1 cellular context compared by ENCODE assay signal in the genomic region with DNA sequence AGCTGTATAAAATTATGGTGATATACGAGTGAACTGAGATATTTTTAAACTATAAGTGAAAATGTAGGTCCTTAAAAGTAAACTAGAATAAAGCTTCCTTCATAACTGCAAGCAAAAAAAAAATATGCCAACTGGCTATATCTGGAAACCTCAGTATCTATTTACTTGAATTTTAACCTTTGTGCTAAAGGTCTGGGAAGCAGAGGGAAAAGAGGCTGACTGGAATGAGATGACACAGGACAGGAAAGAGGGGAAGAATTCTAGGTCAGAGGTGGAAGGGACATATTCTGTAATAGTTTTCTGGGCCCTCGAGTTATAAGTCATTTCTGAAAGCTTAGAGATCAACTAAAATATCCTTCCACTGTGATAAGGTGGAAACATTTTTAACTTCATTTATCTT.
A peak's percentile ranks its signal among the peaks of the same experiment; 100 is the strongest.
TF ChIP-seq lines count a peak whose summit lies in the region.

No MANE protein-coding gene starts in this region.

TF ChIP-seq in HepG2, 621 proteins besides CTCF, POLR2A, EP300 and RAD21 (continued from another document and continues in another):
- TF ChIP-seq ZNF549 (CRISPR knock-in tag; IDR thresholded peaks at IDR 0.05) (no peak), TCF12 (IDR thresholded peaks at IDR 0.05) (no peak), TCF12 (CRISPR knock-in tag; IDR thresholded peaks at IDR 0.05) (0 out of 2 replicates have a peak, but pooled peaks have one; percentile 24), ETV5 (CRISPR knock-in tag; IDR thresholded peaks at IDR 0.05; ENCODE audit: borderline replicate concordance) (peak; percentile 59; the same call in 1 of the 2 replicates), NR2F6 (IDR thresholded peaks at IDR 0.05) (peak; percentile 75), NR2F6 (CRISPR knock-in tag; IDR thresholded peaks at IDR 0.05) (peak; percentile 64; the same call in 1 of the 2 replicates), MED1 (CRISPR knock-in tag; IDR thresholded peaks at IDR 0.05) (peak; percentile 58), ZNF776 (CRISPR knock-in tag; IDR thresholded peaks at IDR 0.05) (no peak), CEBPG (CRISPR knock-in tag; IDR thresholded peaks at IDR 0.05) (no peak), PHB2 (IDR thresholded peaks at IDR 0.05; ENCODE audit: partially characterized antibody) (no peak), ZNF629 (CRISPR knock-in tag; conservative IDR thresholded peaks at IDR 0.05) (no peak), ZBTB21 (CRISPR knock-in tag; IDR thresholded peaks at IDR 0.05) (peak; percentile 57; the same call in 1 of the 2 replicates), NCOA2 (CRISPR knock-in tag; IDR thresholded peaks at IDR 0.05) (peak; percentile 67; the same call in 1 of the 2 replicates), HNF4G (IDR thresholded peaks at IDR 0.05; ENCODE audit: borderline replicate concordance, low read depth, low read length) (peak; percentile 61; the same call in 1 of the 2 replicates), HNF4G (CRISPR knock-in tag; IDR thresholded peaks at IDR 0.05; ENCODE audit: borderline replicate concordance, low read depth) (peak; percentile 75; the same call in 1 of the 2 replicates), ZNF772 (CRISPR knock-in tag; IDR thresholded peaks at IDR 0.05) (no peak), ZNF3 (CRISPR knock-in tag; IDR thresholded peaks at IDR 0.05) (no peak), NR2F1 (CRISPR knock-in tag; IDR thresholded peaks at IDR 0.05) (peak; percentile 40 to 77; a peak in 3 of 4 replicates), MAFF (IDR thresholded peaks at IDR 0.05; ENCODE audit: low read depth, low read length) (peak; percentile 62), SMC3 (IDR thresholded peaks at IDR 0.05; ENCODE audit: low read length) (no peak), PHF8 (CRISPR knock-in tag; IDR thresholded peaks at IDR 0.05) (no peak), ZFX (CRISPR knock-in tag; IDR thresholded peaks at IDR 0.05; ENCODE audit: low read depth) (no peak), ZBTB20 (CRISPR knock-in tag; IDR thresholded peaks at IDR 0.05; ENCODE audit: borderline replicate concordance, low read depth) (no peak), PAF1 (CRISPR knock-in tag; IDR thresholded peaks at IDR 0.05) (no peak), ZNF766 (CRISPR knock-in tag; IDR thresholded peaks at IDR 0.05; ENCODE audit: borderline replicate concordance) (no peak)
- TF ChIP-seq, protein P1, sequence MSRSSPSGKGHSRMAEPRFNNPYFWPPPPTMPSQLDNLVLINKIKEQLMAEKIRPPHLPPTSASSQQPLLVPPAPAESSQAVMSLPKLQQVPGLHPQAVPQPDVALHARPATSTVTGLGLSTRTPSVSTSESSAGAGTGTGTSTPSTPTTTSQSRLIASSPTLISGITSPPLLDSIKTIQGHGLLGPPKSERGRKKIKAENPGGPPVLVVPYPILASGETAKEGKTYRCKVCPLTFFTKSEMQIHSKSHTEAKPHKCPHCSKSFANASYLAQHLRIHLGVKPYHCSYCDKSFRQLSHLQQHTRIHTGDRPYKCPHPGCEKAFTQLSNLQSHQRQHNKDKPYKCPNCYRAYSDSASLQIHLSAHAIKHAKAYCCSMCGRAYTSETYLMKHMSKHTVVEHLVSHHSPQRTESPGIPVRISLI (CRISPR knock-in tag; IDR thresholded peaks at IDR 0.05; ENCODE audit: borderline replicate concordance), result peak; percentile 64; the same call in 1 of the 2 replicates
- TF ChIP-seq, protein P2, sequence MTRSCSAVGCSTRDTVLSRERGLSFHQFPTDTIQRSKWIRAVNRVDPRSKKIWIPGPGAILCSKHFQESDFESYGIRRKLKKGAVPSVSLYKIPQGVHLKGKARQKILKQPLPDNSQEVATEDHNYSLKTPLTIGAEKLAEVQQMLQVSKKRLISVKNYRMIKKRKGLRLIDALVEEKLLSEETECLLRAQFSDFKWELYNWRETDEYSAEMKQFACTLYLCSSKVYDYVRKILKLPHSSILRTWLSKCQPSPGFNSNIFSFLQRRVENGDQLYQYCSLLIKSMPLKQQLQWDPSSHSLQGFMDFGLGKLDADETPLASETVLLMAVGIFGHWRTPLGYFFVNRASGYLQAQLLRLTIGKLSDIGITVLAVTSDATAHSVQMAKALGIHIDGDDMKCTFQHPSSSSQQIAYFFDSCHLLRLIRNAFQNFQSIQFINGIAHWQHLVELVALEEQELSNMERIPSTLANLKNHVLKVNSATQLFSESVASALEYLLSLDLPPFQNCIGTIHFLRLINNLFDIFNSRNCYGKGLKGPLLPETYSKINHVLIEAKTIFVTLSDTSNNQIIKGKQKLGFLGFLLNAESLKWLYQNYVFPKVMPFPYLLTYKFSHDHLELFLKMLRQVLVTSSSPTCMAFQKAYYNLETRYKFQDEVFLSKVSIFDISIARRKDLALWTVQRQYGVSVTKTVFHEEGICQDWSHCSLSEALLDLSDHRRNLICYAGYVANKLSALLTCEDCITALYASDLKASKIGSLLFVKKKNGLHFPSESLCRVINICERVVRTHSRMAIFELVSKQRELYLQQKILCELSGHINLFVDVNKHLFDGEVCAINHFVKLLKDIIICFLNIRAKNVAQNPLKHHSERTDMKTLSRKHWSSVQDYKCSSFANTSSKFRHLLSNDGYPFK (CRISPR knock-in tag; IDR thresholded peaks at IDR 0.05; ENCODE audit: borderline replicate concordance), result no peak
- TF ChIP-seq, protein P3, sequence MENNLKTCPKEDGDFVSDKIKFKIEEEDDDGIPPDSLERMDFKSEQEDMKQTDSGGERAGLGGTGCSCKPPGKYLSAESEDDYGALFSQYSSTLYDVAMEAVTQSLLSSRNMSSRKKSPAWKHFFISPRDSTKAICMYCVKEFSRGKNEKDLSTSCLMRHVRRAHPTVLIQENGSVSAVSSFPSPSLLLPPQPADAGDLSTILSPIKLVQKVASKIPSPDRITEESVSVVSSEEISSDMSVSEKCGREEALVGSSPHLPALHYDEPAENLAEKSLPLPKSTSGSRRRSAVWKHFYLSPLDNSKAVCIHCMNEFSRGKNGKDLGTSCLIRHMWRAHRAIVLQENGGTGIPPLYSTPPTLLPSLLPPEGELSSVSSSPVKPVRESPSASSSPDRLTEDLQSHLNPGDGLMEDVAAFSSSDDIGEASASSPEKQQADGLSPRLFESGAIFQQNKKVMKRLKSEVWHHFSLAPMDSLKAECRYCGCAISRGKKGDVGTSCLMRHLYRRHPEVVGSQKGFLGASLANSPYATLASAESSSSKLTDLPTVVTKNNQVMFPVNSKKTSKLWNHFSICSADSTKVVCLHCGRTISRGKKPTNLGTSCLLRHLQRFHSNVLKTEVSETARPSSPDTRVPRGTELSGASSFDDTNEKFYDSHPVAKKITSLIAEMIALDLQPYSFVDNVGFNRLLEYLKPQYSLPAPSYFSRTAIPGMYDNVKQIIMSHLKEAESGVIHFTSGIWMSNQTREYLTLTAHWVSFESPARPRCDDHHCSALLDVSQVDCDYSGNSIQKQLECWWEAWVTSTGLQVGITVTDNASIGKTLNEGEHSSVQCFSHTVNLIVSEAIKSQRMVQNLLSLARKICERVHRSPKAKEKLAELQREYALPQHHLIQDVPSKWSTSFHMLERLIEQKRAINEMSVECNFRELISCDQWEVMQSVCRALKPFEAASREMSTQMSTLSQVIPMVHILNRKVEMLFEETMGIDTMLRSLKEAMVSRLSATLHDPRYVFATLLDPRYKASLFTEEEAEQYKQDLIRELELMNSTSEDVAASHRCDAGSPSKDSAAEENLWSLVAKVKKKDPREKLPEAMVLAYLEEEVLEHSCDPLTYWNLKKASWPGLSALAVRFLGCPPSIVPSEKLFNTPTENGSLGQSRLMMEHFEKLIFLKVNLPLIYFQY (CRISPR knock-in tag; IDR thresholded peaks at IDR 0.05; ENCODE audit: borderline replicate concordance), result no peak
- TF ChIP-seq, protein P4, sequence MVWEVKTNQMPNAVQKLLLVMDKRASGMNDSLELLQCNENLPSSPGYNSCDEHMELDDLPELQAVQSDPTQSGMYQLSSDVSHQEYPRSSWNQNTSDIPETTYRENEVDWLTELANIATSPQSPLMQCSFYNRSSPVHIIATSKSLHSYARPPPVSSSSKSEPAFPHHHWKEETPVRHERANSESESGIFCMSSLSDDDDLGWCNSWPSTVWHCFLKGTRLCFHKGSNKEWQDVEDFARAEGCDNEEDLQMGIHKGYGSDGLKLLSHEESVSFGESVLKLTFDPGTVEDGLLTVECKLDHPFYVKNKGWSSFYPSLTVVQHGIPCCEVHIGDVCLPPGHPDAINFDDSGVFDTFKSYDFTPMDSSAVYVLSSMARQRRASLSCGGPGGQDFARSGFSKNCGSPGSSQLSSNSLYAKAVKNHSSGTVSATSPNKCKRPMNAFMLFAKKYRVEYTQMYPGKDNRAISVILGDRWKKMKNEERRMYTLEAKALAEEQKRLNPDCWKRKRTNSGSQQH (CRISPR knock-in tag; IDR thresholded peaks at IDR 0.05; ENCODE audit: low read depth), result no peak
- TF ChIP-seq, protein P5, sequence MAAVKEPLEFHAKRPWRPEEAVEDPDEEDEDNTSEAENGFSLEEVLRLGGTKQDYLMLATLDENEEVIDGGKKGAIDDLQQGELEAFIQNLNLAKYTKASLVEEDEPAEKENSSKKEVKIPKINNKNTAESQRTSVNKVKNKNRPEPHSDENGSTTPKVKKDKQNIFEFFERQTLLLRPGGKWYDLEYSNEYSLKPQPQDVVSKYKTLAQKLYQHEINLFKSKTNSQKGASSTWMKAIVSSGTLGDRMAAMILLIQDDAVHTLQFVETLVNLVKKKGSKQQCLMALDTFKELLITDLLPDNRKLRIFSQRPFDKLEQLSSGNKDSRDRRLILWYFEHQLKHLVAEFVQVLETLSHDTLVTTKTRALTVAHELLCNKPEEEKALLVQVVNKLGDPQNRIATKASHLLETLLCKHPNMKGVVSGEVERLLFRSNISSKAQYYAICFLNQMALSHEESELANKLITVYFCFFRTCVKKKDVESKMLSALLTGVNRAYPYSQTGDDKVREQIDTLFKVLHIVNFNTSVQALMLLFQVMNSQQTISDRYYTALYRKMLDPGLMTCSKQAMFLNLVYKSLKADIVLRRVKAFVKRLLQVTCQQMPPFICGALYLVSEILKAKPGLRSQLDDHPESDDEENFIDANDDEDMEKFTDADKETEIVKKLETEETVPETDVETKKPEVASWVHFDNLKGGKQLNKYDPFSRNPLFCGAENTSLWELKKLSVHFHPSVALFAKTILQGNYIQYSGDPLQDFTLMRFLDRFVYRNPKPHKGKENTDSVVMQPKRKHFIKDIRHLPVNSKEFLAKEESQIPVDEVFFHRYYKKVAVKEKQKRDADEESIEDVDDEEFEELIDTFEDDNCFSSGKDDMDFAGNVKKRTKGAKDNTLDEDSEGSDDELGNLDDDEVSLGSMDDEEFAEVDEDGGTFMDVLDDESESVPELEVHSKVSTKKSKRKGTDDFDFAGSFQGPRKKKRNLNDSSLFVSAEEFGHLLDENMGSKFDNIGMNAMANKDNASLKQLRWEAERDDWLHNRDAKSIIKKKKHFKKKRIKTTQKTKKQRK (IDR thresholded peaks at IDR 0.05; ENCODE audit: low read length), result no peak
- TF ChIP-seq, protein P6, sequence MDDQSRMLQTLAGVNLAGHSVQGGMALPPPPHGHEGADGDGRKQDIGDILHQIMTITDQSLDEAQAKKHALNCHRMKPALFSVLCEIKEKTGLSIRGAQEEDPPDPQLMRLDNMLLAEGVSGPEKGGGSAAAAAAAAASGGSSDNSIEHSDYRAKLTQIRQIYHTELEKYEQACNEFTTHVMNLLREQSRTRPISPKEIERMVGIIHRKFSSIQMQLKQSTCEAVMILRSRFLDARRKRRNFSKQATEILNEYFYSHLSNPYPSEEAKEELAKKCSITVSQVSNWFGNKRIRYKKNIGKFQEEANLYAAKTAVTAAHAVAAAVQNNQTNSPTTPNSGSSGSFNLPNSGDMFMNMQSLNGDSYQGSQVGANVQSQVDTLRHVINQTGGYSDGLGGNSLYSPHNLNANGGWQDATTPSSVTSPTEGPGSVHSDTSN (CRISPR knock-in tag; IDR thresholded peaks at IDR 0.05; ENCODE audit: borderline replicate concordance), result no peak
- TF ChIP-seq, protein P7, sequence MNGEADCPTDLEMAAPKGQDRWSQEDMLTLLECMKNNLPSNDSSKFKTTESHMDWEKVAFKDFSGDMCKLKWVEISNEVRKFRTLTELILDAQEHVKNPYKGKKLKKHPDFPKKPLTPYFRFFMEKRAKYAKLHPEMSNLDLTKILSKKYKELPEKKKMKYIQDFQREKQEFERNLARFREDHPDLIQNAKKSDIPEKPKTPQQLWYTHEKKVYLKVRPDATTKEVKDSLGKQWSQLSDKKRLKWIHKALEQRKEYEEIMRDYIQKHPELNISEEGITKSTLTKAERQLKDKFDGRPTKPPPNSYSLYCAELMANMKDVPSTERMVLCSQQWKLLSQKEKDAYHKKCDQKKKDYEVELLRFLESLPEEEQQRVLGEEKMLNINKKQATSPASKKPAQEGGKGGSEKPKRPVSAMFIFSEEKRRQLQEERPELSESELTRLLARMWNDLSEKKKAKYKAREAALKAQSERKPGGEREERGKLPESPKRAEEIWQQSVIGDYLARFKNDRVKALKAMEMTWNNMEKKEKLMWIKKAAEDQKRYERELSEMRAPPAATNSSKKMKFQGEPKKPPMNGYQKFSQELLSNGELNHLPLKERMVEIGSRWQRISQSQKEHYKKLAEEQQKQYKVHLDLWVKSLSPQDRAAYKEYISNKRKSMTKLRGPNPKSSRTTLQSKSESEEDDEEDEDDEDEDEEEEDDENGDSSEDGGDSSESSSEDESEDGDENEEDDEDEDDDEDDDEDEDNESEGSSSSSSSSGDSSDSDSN (CRISPR knock-in tag; IDR thresholded peaks at IDR 0.05), result no peak
- TF ChIP-seq, protein P8, sequence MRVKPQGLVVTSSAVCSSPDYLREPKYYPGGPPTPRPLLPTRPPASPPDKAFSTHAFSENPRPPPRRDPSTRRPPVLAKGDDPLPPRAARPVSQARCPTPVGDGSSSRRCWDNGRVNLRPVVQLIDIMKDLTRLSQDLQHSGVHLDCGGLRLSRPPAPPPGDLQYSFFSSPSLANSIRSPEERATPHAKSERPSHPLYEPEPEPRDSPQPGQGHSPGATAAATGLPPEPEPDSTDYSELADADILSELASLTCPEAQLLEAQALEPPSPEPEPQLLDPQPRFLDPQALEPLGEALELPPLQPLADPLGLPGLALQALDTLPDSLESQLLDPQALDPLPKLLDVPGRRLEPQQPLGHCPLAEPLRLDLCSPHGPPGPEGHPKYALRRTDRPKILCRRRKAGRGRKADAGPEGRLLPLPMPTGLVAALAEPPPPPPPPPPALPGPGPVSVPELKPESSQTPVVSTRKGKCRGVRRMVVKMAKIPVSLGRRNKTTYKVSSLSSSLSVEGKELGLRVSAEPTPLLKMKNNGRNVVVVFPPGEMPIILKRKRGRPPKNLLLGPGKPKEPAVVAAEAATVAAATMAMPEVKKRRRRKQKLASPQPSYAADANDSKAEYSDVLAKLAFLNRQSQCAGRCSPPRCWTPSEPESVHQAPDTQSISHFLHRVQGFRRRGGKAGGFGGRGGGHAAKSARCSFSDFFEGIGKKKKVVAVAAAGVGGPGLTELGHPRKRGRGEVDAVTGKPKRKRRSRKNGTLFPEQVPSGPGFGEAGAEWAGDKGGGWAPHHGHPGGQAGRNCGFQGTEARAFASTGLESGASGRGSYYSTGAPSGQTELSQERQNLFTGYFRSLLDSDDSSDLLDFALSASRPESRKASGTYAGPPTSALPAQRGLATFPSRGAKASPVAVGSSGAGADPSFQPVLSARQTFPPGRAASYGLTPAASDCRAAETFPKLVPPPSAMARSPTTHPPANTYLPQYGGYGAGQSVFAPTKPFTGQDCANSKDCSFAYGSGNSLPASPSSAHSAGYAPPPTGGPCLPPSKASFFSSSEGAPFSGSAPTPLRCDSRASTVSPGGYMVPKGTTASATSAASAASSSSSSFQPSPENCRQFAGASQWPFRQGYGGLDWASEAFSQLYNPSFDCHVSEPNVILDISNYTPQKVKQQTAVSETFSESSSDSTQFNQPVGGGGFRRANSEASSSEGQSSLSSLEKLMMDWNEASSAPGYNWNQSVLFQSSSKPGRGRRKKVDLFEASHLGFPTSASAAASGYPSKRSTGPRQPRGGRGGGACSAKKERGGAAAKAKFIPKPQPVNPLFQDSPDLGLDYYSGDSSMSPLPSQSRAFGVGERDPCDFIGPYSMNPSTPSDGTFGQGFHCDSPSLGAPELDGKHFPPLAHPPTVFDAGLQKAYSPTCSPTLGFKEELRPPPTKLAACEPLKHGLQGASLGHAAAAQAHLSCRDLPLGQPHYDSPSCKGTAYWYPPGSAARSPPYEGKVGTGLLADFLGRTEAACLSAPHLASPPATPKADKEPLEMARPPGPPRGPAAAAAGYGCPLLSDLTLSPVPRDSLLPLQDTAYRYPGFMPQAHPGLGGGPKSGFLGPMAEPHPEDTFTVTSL (CRISPR knock-in tag; IDR thresholded peaks at IDR 0.05; ENCODE audit: borderline replicate concordance), result peak; percentile 94; the same call in 1 of the 2 replicates
